Comparison of ENCODE assay signal across 11 cellular contexts in genomic region chr6:12324096-12324495, GRCh38. TPM values are rescaled to one million over a fixed set of nuclear protein-coding genes. Genes with fewer than 3 reads are reported as not detected.
DNase-seq lines count a peak whose midpoint lies in the region; ATAC-seq and TF ChIP-seq lines count a peak whose summit lies in the region.
"Had no signal": no experiment of that assay in that cellular context is flagged by ENCODE, and none has a peak within 500 bp of the region (broad histone marks: within the 10 kb centered on the region; RNA-seq: fewer than 3 reads in every experiment).

No MANE protein-coding gene starts in this region.

- H3K4me3 ChIP-seq in astrocyte of the spinal cord (ENCODE audit: low read depth, low read length): no peak overlapping the region
- H3K4me3 ChIP-seq: esophagus muscularis mucosa had no signal

- in situ Hi-C loops in astrocyte of the spinal cord (cut with HindIII; ENCODE audit: low sequenced_read_pairs): no loop called here

- ATAC-seq in HG03520 (IDR thresholded peaks at IDR 0.05; ENCODE audit: unreplicated experiment): no peak
- ATAC-seq: natural killer cell treated with Interleukin-12 subunit alpha and Interleukin-12 subunit beta and Interleukin-15 and Interleukin-18, amount 100 ng/mL, for 72 hours had no signal

- no peak for TF ChIP-seq CTCF in astrocyte of the spinal cord (IDR thresholded peaks at IDR 0.05; ENCODE audit: low read depth, low read length)

- peak; percentile 29 for DNase-seq in 8988T
- DNase-seq in HT1080 (ENCODE audit: low read depth): peak; percentile 98
- peak; percentile 83 for DNase-seq in astrocyte of the spinal cord (ENCODE audit: low read depth, low spot score)
- DNase-seq in kidney glomerular epithelial cell (lab: John Stamatoyannopoulos, UW): peak; percentile 92
- no peak for DNase-seq in midbrain (lab: John Stamatoyannopoulos, UW)
- no peak for DNase-seq in activated CD4-positive, alpha-beta T cell treated with anti-CD3 and anti-CD28 coated beads, Interleukin-2, amount 50 U/mL, for 4 hours
- DNase-seq in NCI-H187 treated with DMSO at 0.1 percent for 48 hours (lab: John Stamatoyannopoulos, UW): no peak
- DNase-seq: NCI-H1092 treated with DMSO at 0.1 percent for 48 hours had no signal

RNA-seq across cellular contexts. Expression of gene EDN1, which starts 33.9 kb away (rescaled TPM):
- total RNA-seq in HT1080 (2014; rRNA removed; shearing (Covaris generic)): 2.0 and 2.3 TPM in 2 replicates
- 3.2 and 3.3 TPM in 2 replicates for polyA plus RNA-seq in HT1080 (2015; cell fraction: cytosol; rRNA removed)
- polyA plus RNA-seq in HT1080 (2015; cell fraction: nucleus; rRNA removed): 7.4 and 7.9 TPM in 2 replicates

Comparison
In these comparisons a context has a peak if more than half of its experiments do, and no peak if none do; other contexts are left out.
1. DNase-seq: peak in 8988T (single experiment), HT1080 (single experiment), astrocyte of the spinal cord (single experiment) and kidney glomerular epithelial cell (single experiment); none in midbrain (single experiment), activated CD4-positive, alpha-beta T cell treated with anti-CD3 and anti-CD28 coated beads, Interleukin-2, amount 50 U/mL, for 4 hours (0 of 2) and NCI-H187 treated with DMSO at 0.1 percent for 48 hours (single experiment).